Comparison of ENCODE assay signal across 1 cellular context in the genomic region with DNA sequence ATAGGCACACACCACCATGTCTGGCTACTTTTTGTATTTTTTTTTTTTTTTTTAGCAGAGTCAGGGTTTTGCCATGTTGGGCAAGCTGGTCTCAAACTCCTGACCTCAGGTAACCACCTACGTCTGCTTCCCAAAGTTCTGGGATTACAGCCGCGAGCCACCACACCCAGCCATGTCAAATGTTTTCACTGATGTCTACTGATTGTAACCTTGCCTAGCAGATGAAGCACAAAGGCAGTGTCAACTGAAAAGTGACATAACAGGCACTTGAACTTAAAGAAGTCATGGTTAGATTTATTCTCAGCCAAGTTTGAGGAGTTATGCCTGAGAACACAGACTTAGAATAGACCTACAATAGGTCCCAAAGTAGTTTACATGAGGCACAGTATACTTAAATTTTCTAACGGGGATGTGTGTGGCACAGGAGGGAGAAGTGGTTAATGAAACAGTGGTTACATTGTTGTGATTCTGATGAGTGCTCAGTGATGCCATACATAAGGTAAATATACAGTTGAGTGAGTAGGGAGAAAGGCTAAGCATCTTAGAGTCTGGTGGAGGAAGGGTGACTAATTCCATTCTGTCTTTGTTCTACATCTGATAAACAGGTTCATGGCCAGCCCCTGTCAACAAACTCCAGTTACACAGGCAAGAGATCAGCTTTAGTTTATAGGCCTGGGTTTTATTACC.
TF ChIP-seq lines count a peak whose summit lies in the region.

No MANE protein-coding gene starts in this region.

TF ChIP-seq in GM12878, 131 proteins besides CTCF, POLR2A, EP300 and RAD21:
- TF ChIP-seq PAX5 (IDR thresholded peaks at IDR 0.05; ENCODE audit: borderline replicate concordance, low read depth, low read length) (no peak), JUNB (IDR thresholded peaks at IDR 0.05) (0 out of 2 replicates have a peak, but pooled peaks have one; percentile 14), CREM (IDR thresholded peaks at IDR 0.05; ENCODE audit: low read depth) (no peak), IKZF1 (conservative IDR thresholded peaks at IDR 0.05) (no peak), HCFC1 (IDR thresholded peaks at IDR 0.05; ENCODE audit: low read length) (no peak), IKZF2 (IDR thresholded peaks at IDR 0.05) (peak in 1 of 2 experiments; percentile 18; a peak in 1 of 4 replicates), RUNX3 (IDR thresholded peaks at IDR 0.05; ENCODE audit: low read length) (peak; percentile 37; the same call in 1 of the 2 replicates), GATAD2B (conservative IDR thresholded peaks at IDR 0.05; ENCODE audit: low read depth) (no peak), BCLAF1 (IDR thresholded peaks at IDR 0.05) (no peak), NBN (IDR thresholded peaks at IDR 0.05) (0 out of 2 replicates have a peak, but pooled peaks have one; percentile 31), ETV6 (conservative IDR thresholded peaks at IDR 0.05 in 1 of 2, IDR thresholded peaks at IDR 0.05 in 1 of 2; ENCODE audit: borderline replicate concordance in 1 of 2, low read depth in 1 of 2) (peak in 1 of 2 experiments; percentile 13; a peak in 1 of 4 replicates), MYB (IDR thresholded peaks at IDR 0.05; ENCODE audit: borderline replicate concordance, low read depth, low read length) (no peak), SMAD1 (IDR thresholded peaks at IDR 0.05; ENCODE audit: low read depth, partially characterized antibody) (no peak), EGR1 (IDR thresholded peaks at IDR 0.05; ENCODE audit: borderline replicate concordance in 1 of 2, low read depth in 2 of 2, low read length in 2 of 2) (no peak), MTA2 (IDR thresholded peaks at IDR 0.05; ENCODE audit: low read depth) (no peak)
- TF ChIP-seq, protein P1, sequence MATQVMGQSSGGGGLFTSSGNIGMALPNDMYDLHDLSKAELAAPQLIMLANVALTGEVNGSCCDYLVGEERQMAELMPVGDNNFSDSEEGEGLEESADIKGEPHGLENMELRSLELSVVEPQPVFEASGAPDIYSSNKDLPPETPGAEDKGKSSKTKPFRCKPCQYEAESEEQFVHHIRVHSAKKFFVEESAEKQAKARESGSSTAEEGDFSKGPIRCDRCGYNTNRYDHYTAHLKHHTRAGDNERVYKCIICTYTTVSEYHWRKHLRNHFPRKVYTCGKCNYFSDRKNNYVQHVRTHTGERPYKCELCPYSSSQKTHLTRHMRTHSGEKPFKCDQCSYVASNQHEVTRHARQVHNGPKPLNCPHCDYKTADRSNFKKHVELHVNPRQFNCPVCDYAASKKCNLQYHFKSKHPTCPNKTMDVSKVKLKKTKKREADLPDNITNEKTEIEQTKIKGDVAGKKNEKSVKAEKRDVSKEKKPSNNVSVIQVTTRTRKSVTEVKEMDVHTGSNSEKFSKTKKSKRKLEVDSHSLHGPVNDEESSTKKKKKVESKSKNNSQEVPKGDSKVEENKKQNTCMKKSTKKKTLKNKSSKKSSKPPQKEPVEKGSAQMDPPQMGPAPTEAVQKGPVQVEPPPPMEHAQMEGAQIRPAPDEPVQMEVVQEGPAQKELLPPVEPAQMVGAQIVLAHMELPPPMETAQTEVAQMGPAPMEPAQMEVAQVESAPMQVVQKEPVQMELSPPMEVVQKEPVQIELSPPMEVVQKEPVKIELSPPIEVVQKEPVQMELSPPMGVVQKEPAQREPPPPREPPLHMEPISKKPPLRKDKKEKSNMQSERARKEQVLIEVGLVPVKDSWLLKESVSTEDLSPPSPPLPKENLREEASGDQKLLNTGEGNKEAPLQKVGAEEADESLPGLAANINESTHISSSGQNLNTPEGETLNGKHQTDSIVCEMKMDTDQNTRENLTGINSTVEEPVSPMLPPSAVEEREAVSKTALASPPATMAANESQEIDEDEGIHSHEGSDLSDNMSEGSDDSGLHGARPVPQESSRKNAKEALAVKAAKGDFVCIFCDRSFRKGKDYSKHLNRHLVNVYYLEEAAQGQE (IDR thresholded peaks at IDR 0.05; ENCODE audit: low read depth, low read length) = no peak
